In genomic region chr10:132402781-132403241, GRCh38 we compare ENCODE assay signal across 1 cellular context.
TF ChIP-seq lines count a peak whose summit lies in the region.

No MANE protein-coding gene starts in this region.

TF ChIP-seq in IMR-90, 13 proteins besides CTCF, POLR2A, EP300 and RAD21 (continued from another document):
- TF ChIP-seq FOS (IDR thresholded peaks at IDR 0.05; ENCODE audit: low read depth, low read length) (no peak), CHD1 (IDR thresholded peaks at IDR 0.05; ENCODE audit: low read depth, low read length) (no peak), BHLHE40 (IDR thresholded peaks at IDR 0.05; ENCODE audit: low read depth, low read length) (no peak), CEBPB (IDR thresholded peaks at IDR 0.05; ENCODE audit: low read depth, low read length) (no peak), RFX5 (IDR thresholded peaks at IDR 0.05; ENCODE audit: low read depth, low read length) (no peak)
